ENCODE assay signal across 8 cellular contexts in genomic region chr13:28574617-28575142, GRCh38.
A peak's percentile ranks its signal among the peaks of the same experiment; 100 is the strongest.
DNase-seq lines count a peak whose midpoint lies in the region; ATAC-seq and TF ChIP-seq lines count a peak whose summit lies in the region.

No MANE protein-coding gene starts in this region.

- H3K27ac ChIP-seq in mammary epithelial cell (ENCODE audit: insufficient read depth, low read depth, low read length): no peak overlapping the region

- no peak overlapping the region for H3K4me3 ChIP-seq in MG63
- no peak overlapping the region for H3K4me3 ChIP-seq in mammary epithelial cell (replicated peaks in 1 of 3; ENCODE audit: insufficient read depth in 1 of 3, low read depth in 2 of 3, low read length in 3 of 3)
- H3K4me3 ChIP-seq in Caco-2 (ENCODE audit: low read depth, low read length): no peak overlapping the region

- H3K4me3 Mint-ChIP-seq in Calu3 (ENCODE audit: low read depth, unreplicated experiment) (no peak overlapping the region), Caco-2 (ENCODE audit: unreplicated experiment) (no peak overlapping the region)

- H3K36me3 Mint-ChIP-seq in Calu3 (ENCODE audit: insufficient read depth, unreplicated experiment): peaks cover 10% of the 10 kb centered on the region
- H3K36me3 Mint-ChIP-seq in Caco-2 (ENCODE audit: insufficient read depth, unreplicated experiment): no peaks in the 10 kb centered on the region

- H3K36me3 ChIP-seq in MG63 (no peaks in the 10 kb centered on the region), mammary epithelial cell (ENCODE audit: insufficient read depth, low read length) (no peaks in the 10 kb centered on the region), Caco-2 (ENCODE audit: control insufficient read depth, insufficient read depth, low read length) (no peaks in the 10 kb centered on the region)

- H3K9ac ChIP-seq in mammary epithelial cell (ENCODE audit: insufficient read depth, low read length): no peak overlapping the region

- H2AFZ ChIP-seq in mammary epithelial cell (ENCODE audit: low read depth, low read length): no peak overlapping the region

- WGBS in mammary epithelial cell (ENCODE audit: low coverage, missing lambda C conversion rate): 43% methylated on average over 10 of the region's 10 CpGs

- no peaks in the 10 kb centered on the region for H3K79me2 ChIP-seq in mammary epithelial cell (ENCODE audit: insufficient read depth, low read length)

- TF ChIP-seq CTCF in Calu3 (IDR thresholded peaks at IDR 0.05; ENCODE audit: unreplicated experiment) (no peak), mammary epithelial cell (conservative IDR thresholded peaks at IDR 0.05 in 1 of 2, IDR thresholded peaks at IDR 0.05 in 1 of 2; ENCODE audit: extremely low read depth in 1 of 2, insufficient read depth in 1 of 2, low read depth in 1 of 2, low read length in 2 of 2) (no peak), Caco-2 (IDR thresholded peaks at IDR 0.05; ENCODE audit: insufficient read depth in 1 of 2, low read depth in 1 of 2, low read length in 1 of 2, severe bottlenecking in 1 of 2, unreplicated experiment in 1 of 2) (no peak)

- BruUV-seq in Calu3 (replicated peaks; lab: Mats Ljungman, UMichigan): no TSS peak
- BruUV-seq in mammary epithelial cell (replicated peaks; lab: Mats Ljungman, UMichigan): no TSS peak
- no TSS peak for BruUV-seq in Caco-2 (replicated peaks; lab: Mats Ljungman, UMichigan)

- H3K27me3 Mint-ChIP-seq in Calu3 (ENCODE audit: unreplicated experiment) (no peaks in the 10 kb centered on the region), Caco-2 (ENCODE audit: insufficient read depth, unreplicated experiment) (no peaks in the 10 kb centered on the region)

- dilution Hi-C loops in mammary epithelial cell (cut with HindIII; ENCODE audit: low sequenced_read_pairs): no loop called here

- POLR2A ChIA-PET in Caco-2 (lab: Charles Lee): no interaction called here

- H3K9me3 ChIP-seq in MG63 (no peaks in the 10 kb centered on the region), mammary epithelial cell (replicated peaks; ENCODE audit: insufficient read depth, low read length) (peaks cover under 1% of the 10 kb centered on the region), Caco-2 (no peaks in the 10 kb centered on the region)

- H3K27me3 ChIP-seq in MG63: no peaks in the 10 kb centered on the region
- H3K27me3 ChIP-seq in mammary epithelial cell (ENCODE audit: insufficient read depth, low read length): no peaks in the 10 kb centered on the region
- H3K27me3 ChIP-seq in Caco-2 (replicated peaks; ENCODE audit: control insufficient read depth, insufficient read depth, low read length): no peaks in the 10 kb centered on the region

- H3K4me2 ChIP-seq in mammary epithelial cell (ENCODE audit: insufficient read depth, low read depth, low read length): no peak overlapping the region

- H3K27ac Mint-ChIP-seq in Calu3 (ENCODE audit: unreplicated experiment) (peak overlapping the region; percentile 94), Caco-2 (ENCODE audit: unreplicated experiment) (no peak overlapping the region)

- no peaks in the 10 kb centered on the region for H4K20me1 ChIP-seq in mammary epithelial cell (ENCODE audit: insufficient read depth, low read length)

- ATAC-seq in HG02610 (IDR thresholded peaks at IDR 0.05; ENCODE audit: unreplicated experiment): no peak
- no peak for ATAC-seq in GM18858 (IDR thresholded peaks at IDR 0.05; ENCODE audit: unreplicated experiment)

- in situ Hi-C loops in mammary epithelial cell (cut with MboI; ENCODE audit: low sequenced_read_pairs in 2 of 2): no loop called here

- CTCF ChIA-PET in Calu3 (lab: Charles Lee): no interaction called here
- CTCF ChIA-PET in mammary epithelial cell (lab: Charles Lee; ENCODE audit: low non-redundant PET): no interaction called here
- CTCF ChIA-PET in Caco-2 (lab: Charles Lee): no interaction called here

- peak; percentile 42 for DNase-seq in Calu3
- DNase-seq in MG63: peak; percentile 44
- DNase-seq in mammary epithelial cell: peak; percentile 94
- peak; percentile 42 for DNase-seq in myocyte (ENCODE audit: low read depth)
- no peak for DNase-seq in RPMI8226
- no peak for DNase-seq in Caco-2

- H3K9me3 Mint-ChIP-seq in Calu3 (ENCODE audit: low read depth, unreplicated experiment): peaks cover 2% of the 10 kb centered on the region
- H3K9me3 Mint-ChIP-seq in Caco-2 (ENCODE audit: unreplicated experiment): no peaks in the 10 kb centered on the region

- intact Hi-C loops in Calu3 (cut with micrococcal nuclease; ENCODE audit: unreplicated experiment): no loop called here
- intact Hi-C loops in mammary epithelial cell (cut with micrococcal nuclease): no loop called here
- intact Hi-C loops in Caco-2 (cut with micrococcal nuclease; ENCODE audit: unreplicated experiment): loop anchor here (5.0 kb wide), 1 partner anchor 63 kb away; no protein-coding TSS in a partner anchor

- peaks cover 15% of the 10 kb centered on the region for H3K4me1 Mint-ChIP-seq in Calu3 (ENCODE audit: low read depth, unreplicated experiment)
- peaks cover 20% of the 10 kb centered on the region for H3K4me1 Mint-ChIP-seq in Caco-2 (ENCODE audit: low read depth, unreplicated experiment)

- no peaks in the 10 kb centered on the region for H3K4me1 ChIP-seq in mammary epithelial cell (ENCODE audit: insufficient read depth, low read length)
- peaks cover 17% of the 10 kb centered on the region; the same call in 1 of the 2 replicates for H3K4me1 ChIP-seq in Caco-2

Comparison
In these comparisons a context has a peak if more than half of its experiments do, and no peak if none do; other contexts are left out.
1. DNase-seq: peak in Calu3 (single experiment), MG63 (single experiment), mammary epithelial cell (single experiment) and myocyte (single experiment); none in RPMI8226 (single experiment) and Caco-2 (0 of 2).